Comparison of ENCODE assay signal across 11 cellular contexts in the genomic region with DNA sequence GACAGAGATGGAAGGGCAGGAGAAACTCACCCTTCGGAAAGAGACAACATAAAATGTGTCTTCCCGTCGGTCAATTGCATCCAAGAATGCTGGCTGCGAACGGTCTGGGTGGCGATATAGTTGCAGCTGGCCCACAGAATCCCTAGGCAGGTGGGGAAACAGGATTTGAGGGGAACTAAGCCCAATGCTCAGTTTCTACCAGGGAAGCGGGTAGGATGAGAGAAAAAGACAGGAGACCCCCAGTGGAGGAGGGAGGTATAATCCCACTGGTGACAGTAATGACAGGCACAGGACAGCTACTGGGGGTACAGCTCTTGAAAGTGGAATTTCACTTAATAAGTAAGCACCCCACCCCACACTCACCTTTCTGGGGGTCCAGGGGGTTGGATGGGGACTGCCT. TPM values are rescaled to one million over a fixed set of nuclear protein-coding genes. Genes with fewer than 3 reads are reported as not detected.
DNase-seq lines count a peak whose midpoint lies in the region; ATAC-seq and TF ChIP-seq lines count a peak whose summit lies in the region.
"Had no signal": no experiment of that assay in that cellular context is flagged by ENCODE, and none has a peak within 500 bp of the region (broad histone marks: within the 10 kb centered on the region; RNA-seq: fewer than 3 reads in every experiment).

No MANE protein-coding gene starts in this region.

- peak; percentile 70 for TF ChIP-seq CTCF in brain microvascular endothelial cell (IDR thresholded peaks at IDR 0.05; ENCODE audit: low read depth, low read length, missing control alignments)
- TF ChIP-seq CTCF in osteocyte (IDR thresholded peaks at IDR 0.05): peak; percentile 53

- ATAC-seq in T-cell (replicated peaks in 1 of 4): no peak
- no peak for ATAC-seq in GM18502 (IDR thresholded peaks at IDR 0.05; ENCODE audit: poor library complexity, unreplicated experiment)

- H3K36me3 ChIP-seq in brain microvascular endothelial cell (replicated peaks): peaks cover 40% of the 10 kb centered on the region

- CTCF ChIA-PET in T-cell (lab: Charles Lee): interaction anchor here (0.6 kb wide), 2 partner anchors 12 to 36 kb away, joined by 3 to 5 read pairs; a partner anchor contains a TSS

- in situ Hi-C loops in brain microvascular endothelial cell (cut with HindIII; ENCODE audit: low pct_ligation_motif_present, low sequenced_read_pairs): no loop called here

- no peaks in the 10 kb centered on the region for H3K27me3 ChIP-seq in brain microvascular endothelial cell (replicated peaks)

- no peak overlapping the region for H3K4me3 ChIP-seq in brain microvascular endothelial cell (ENCODE audit: low read depth, low read length)

- H3K4me3 Mint-ChIP-seq in osteocyte (ENCODE audit: unreplicated experiment) (no peak overlapping the region), T-cell (no peak overlapping the region)
- H3K4me3 Mint-ChIP-seq: memory B cell had no signal

- H3K9me3 Mint-ChIP-seq in osteocyte (ENCODE audit: unreplicated experiment) (no peaks in the 10 kb centered on the region), T-cell (no peaks in the 10 kb centered on the region)
- H3K9me3 Mint-ChIP-seq: memory B cell had no signal

- no peak overlapping the region for H3K27ac ChIP-seq in brain microvascular endothelial cell

- H3K36me3 Mint-ChIP-seq in osteocyte (ENCODE audit: unreplicated experiment) (peaks cover 14% of the 10 kb centered on the region), T-cell (peaks cover 47% of the 10 kb centered on the region)

- H3K4me1 Mint-ChIP-seq in osteocyte (ENCODE audit: unreplicated experiment) (peaks cover 52% of the 10 kb centered on the region), T-cell (peaks cover 11 to 18% (median 12%) of the 10 kb centered on the region in 3 donors)

- POLR2A ChIA-PET in T-cell (lab: Charles Lee): no interaction called here

- peak overlapping the region; percentile 27 for H3K27ac Mint-ChIP-seq in osteocyte (ENCODE audit: unreplicated experiment)
- H3K27ac Mint-ChIP-seq in T-cell: no peak overlapping the region
- H3K27ac Mint-ChIP-seq: memory B cell had no signal

- H3K27me3 Mint-ChIP-seq in osteocyte (ENCODE audit: unreplicated experiment) (no peaks in the 10 kb centered on the region), T-cell (no peaks in the 10 kb centered on the region)
- H3K27me3 Mint-ChIP-seq: memory B cell had no signal

- peak; percentile 56 for DNase-seq in DMS 273 (lab: John Stamatoyannopoulos, UW; ENCODE audit: unreplicated experiment)
- no peak for DNase-seq in DMS 273 treated with DMSO at 0.1 percent for 48 hours (lab: John Stamatoyannopoulos, UW)
- peak; percentile 36 for DNase-seq in HuH-7.5 (ENCODE audit: low spot score)
- peak; percentile 21 for DNase-seq in brain microvascular endothelial cell
- no peak for DNase-seq in osteocyte (ENCODE audit: extremely low spot score, unreplicated experiment)
- DNase-seq in T-cell: no peak
- DNase-seq in GM03348 (ENCODE audit: low spot score): no peak
- DNase-seq: 8988T, aorta had no signal

RNA-seq across cellular contexts. Expression of a gene that starts 7.5 kb away (rescaled TPM):
- total RNA-seq in osteocyte (13.1 and 13.9 TPM in 2 replicates), T-cell (10 to 100 TPM in 4 of 5 donors, 1 to 10 TPM in 1; 8.0 to 20.9 (median 15.4) TPM)

RNA-seq across cellular contexts. Expression of a gene that starts 11.4 kb away (rescaled TPM):
- total RNA-seq in osteocyte (109 and 116 TPM in 2 replicates), T-cell (100 to 1,000 TPM; 106 to 151 (median 145) TPM)

RNA-seq across cellular contexts. Expression of a gene that starts 13.4 kb away (rescaled TPM):
- total RNA-seq in osteocyte (5.3 and 7.5 TPM in 2 replicates), T-cell (1 to 10 TPM in 4 of 5 donors, under 1 TPM in 1; 0.83 to 3.7 (median 1.5) TPM)

RNA-seq across cellular contexts. Expression of a gene that starts 35.1 kb away (rescaled TPM):
- 1.2 and 2.1 TPM in 2 replicates for total RNA-seq in osteocyte
- 1 to 10 TPM; 1.7 to 3.3 (median 2.3) TPM for total RNA-seq in T-cell

RNA-seq across cellular contexts. Expression of a gene that starts 37.3 kb away (rescaled TPM):
- total RNA-seq in osteocyte (40.8 and 45.5 TPM in 2 replicates), T-cell (10 to 100 TPM; 11.2 to 25.6 (median 19.3) TPM)

Comparison
In these comparisons a context has a peak if more than half of its experiments do, and no peak if none do; other contexts are left out.
1. DNase-seq: peak in DMS 273 (single experiment), HuH-7.5 (single experiment) and brain microvascular endothelial cell (single experiment); none in DMS 273 treated with DMSO at 0.1 percent for 48 hours (single experiment), osteocyte (single experiment), T-cell (0 of 34) and GM03348 (single experiment).